Comparison of ENCODE assay signal across 19 cellular contexts in genomic region chr12:62700091-62700490, GRCh38.
"Had no signal": no experiment of that assay in that cellular context is flagged by ENCODE, and none has a peak within 500 bp of the region (broad histone marks: within the 10 kb centered on the region; RNA-seq: fewer than 3 reads in every experiment).

No MANE protein-coding gene starts in this region.

- H3K9me3 Mint-ChIP-seq: activated CD8-positive, alpha-beta T cell treated with anti-CD3 and anti-CD28 coated beads for 36 hours; activated naive CD4-positive, alpha-beta T cell treated with anti-CD3 and anti-CD28 coated beads, Interleukin-2, amount 50 U/mL, for 24 hours; endodermal cell; memory B cell; natural killer cell; stimulated activated effector memory CD8-positive, alpha-beta T cell treated with anti-CD3 and anti-CD28 coated beads, Interleukin-12 subunit alpha, Interleukin-12 subunit beta, amount 100 ng/mL, for 72 hours had no signal

- H3K4me3 ChIP-seq: hepatocyte, left ventricle myocardium inferior, thoracic aorta, upper lobe of right lung had no signal

- H2AFZ ChIP-seq: hepatocyte had no signal

- H3K27ac ChIP-seq: hepatocyte, left ventricle myocardium inferior, neutrophil, thoracic aorta, upper lobe of right lung had no signal

- H3K27me3 Mint-ChIP-seq: activated CD8-positive, alpha-beta T cell treated with anti-CD3 and anti-CD28 coated beads for 36 hours; activated naive CD4-positive, alpha-beta T cell treated with anti-CD3 and anti-CD28 coated beads, Interleukin-2, amount 50 U/mL, for 24 hours had no signal

- H3K79me2 ChIP-seq: hepatocyte had no signal

- DNase-seq: activated CD4-positive, alpha-beta T cell treated with anti-CD3 and anti-CD28 coated beads for 4 hours; activated CD8-positive, alpha-beta T cell treated with anti-CD3 and anti-CD28 coated beads for 36 hours; activated effector memory CD4-positive, alpha-beta T cell treated with anti-CD3 and anti-CD28 coated beads, Interleukin-2, amount 50 U/mL, for 16 hours; activated T-cell treated with anti-CD3 and anti-CD28 coated beads, Interleukin-2, amount 50 U/mL, for 48 hours; endodermal cell; left ventricle myocardium inferior; natural killer cell; posterior cingulate gyrus; retina; stimulated activated CD4-positive, alpha-beta T cell treated with anti-CD3 and anti-CD28 coated beads, Interleukin-12 subunit alpha, Interleukin-12 subunit beta, amount 100 ng/mL, for 4 hours; stimulated activated CD4-positive, alpha-beta T cell treated with anti-CD3 and anti-CD28 coated beads, Interleukin-2, amount 100 ng/mL, for 24 hours; upper lobe of right lung had no signal

- H3K9me3 ChIP-seq: left ventricle myocardium inferior, neutrophil, thoracic aorta, upper lobe of right lung had no signal

- H3K27me3 ChIP-seq: hepatocyte, neutrophil, upper lobe of right lung had no signal

- H3K36me3 ChIP-seq: left ventricle myocardium inferior, neutrophil, thoracic aorta, upper lobe of right lung had no signal

- H3K4me3 Mint-ChIP-seq: activated CD8-positive, alpha-beta T cell treated with anti-CD3 and anti-CD28 coated beads for 36 hours; activated naive CD4-positive, alpha-beta T cell treated with anti-CD3 and anti-CD28 coated beads, Interleukin-2, amount 50 U/mL, for 24 hours; endodermal cell; memory B cell; natural killer cell; stimulated activated effector memory CD8-positive, alpha-beta T cell treated with anti-CD3 and anti-CD28 coated beads, Interleukin-12 subunit alpha, Interleukin-12 subunit beta, amount 100 ng/mL, for 72 hours; WTC11 had no signal

- H3K36me3 Mint-ChIP-seq: activated naive CD4-positive, alpha-beta T cell treated with anti-CD3 and anti-CD28 coated beads, Interleukin-2, amount 50 U/mL, for 24 hours; memory B cell; natural killer cell; stimulated activated effector memory CD8-positive, alpha-beta T cell treated with anti-CD3 and anti-CD28 coated beads, Interleukin-12 subunit alpha, Interleukin-12 subunit beta, amount 100 ng/mL, for 72 hours had no signal

- ATAC-seq: activated CD8-positive, alpha-beta T cell treated with anti-CD3 and anti-CD28 coated beads for 36 hours; natural killer cell; stimulated activated effector memory CD8-positive, alpha-beta T cell treated with anti-CD3 and anti-CD28 coated beads, Interleukin-12 subunit alpha, Interleukin-12 subunit beta, amount 100 ng/mL, for 72 hours; upper lobe of right lung; WTC11 had no signal

- H3K4me1 Mint-ChIP-seq: activated naive CD4-positive, alpha-beta T cell treated with anti-CD3 and anti-CD28 coated beads, Interleukin-2, amount 50 U/mL, for 24 hours; memory B cell; natural killer cell had no signal

- H3K27ac Mint-ChIP-seq: activated CD8-positive, alpha-beta T cell treated with anti-CD3 and anti-CD28 coated beads for 36 hours; activated naive CD4-positive, alpha-beta T cell treated with anti-CD3 and anti-CD28 coated beads, Interleukin-2, amount 50 U/mL, for 24 hours; endodermal cell; memory B cell; natural killer cell; stimulated activated effector memory CD8-positive, alpha-beta T cell treated with anti-CD3 and anti-CD28 coated beads, Interleukin-12 subunit alpha, Interleukin-12 subunit beta, amount 100 ng/mL, for 72 hours; WTC11 had no signal
